ENCODE assay signal across 2 cellular contexts in genomic region chr2:48362515-48362914, GRCh38.
TF ChIP-seq lines count a peak whose summit lies in the region.

No MANE protein-coding gene starts in this region.

TF ChIP-seq in GM23338, 12 proteins besides CTCF, POLR2A, EP300 and RAD21:
- TF ChIP-seq, protein P1, sequence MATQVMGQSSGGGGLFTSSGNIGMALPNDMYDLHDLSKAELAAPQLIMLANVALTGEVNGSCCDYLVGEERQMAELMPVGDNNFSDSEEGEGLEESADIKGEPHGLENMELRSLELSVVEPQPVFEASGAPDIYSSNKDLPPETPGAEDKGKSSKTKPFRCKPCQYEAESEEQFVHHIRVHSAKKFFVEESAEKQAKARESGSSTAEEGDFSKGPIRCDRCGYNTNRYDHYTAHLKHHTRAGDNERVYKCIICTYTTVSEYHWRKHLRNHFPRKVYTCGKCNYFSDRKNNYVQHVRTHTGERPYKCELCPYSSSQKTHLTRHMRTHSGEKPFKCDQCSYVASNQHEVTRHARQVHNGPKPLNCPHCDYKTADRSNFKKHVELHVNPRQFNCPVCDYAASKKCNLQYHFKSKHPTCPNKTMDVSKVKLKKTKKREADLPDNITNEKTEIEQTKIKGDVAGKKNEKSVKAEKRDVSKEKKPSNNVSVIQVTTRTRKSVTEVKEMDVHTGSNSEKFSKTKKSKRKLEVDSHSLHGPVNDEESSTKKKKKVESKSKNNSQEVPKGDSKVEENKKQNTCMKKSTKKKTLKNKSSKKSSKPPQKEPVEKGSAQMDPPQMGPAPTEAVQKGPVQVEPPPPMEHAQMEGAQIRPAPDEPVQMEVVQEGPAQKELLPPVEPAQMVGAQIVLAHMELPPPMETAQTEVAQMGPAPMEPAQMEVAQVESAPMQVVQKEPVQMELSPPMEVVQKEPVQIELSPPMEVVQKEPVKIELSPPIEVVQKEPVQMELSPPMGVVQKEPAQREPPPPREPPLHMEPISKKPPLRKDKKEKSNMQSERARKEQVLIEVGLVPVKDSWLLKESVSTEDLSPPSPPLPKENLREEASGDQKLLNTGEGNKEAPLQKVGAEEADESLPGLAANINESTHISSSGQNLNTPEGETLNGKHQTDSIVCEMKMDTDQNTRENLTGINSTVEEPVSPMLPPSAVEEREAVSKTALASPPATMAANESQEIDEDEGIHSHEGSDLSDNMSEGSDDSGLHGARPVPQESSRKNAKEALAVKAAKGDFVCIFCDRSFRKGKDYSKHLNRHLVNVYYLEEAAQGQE (IDR thresholded peaks at IDR 0.05; ENCODE audit: unreplicated experiment), result no peak
- no peak for TF ChIP-seq NANOG (IDR thresholded peaks at IDR 0.05; ENCODE audit: borderline replicate concordance)
- no peak for TF ChIP-seq ZNF331 (CRISPR knock-in tag; IDR thresholded peaks at IDR 0.05; ENCODE audit: low read depth)
- TF ChIP-seq POLR2AphosphoS5 (IDR thresholded peaks at IDR 0.05; ENCODE audit: low read depth), result no peak
- TF ChIP-seq ZNF114 (CRISPR knock-in tag; IDR thresholded peaks at IDR 0.05), result no peak
- TF ChIP-seq STAT1 (IDR thresholded peaks at IDR 0.05; ENCODE audit: unreplicated experiment), result no peak

TF ChIP-seq in GM12878, 131 proteins besides CTCF, POLR2A, EP300 and RAD21:
- TF ChIP-seq SMAD1 (IDR thresholded peaks at IDR 0.05; ENCODE audit: low read depth, partially characterized antibody) (no peak), CHD2 (IDR thresholded peaks at IDR 0.05; ENCODE audit: borderline replicate concordance, low read depth, low read length) (no peak), STAT3 (IDR thresholded peaks at IDR 0.05; ENCODE audit: low read depth, low read length) (no peak), EZH2 (IDR thresholded peaks at IDR 0.05; ENCODE audit: borderline replicate concordance, control insufficient read depth, low read depth, low read length) (no peak), MTA2 (IDR thresholded peaks at IDR 0.05; ENCODE audit: low read depth) (peak; percentile 34; the same call in 1 of the 2 replicates), IRF4 (IDR thresholded peaks at IDR 0.05; ENCODE audit: low read depth, low read length) (no peak)
